22 cellular contexts compared by ENCODE assay signal in the genomic region with DNA sequence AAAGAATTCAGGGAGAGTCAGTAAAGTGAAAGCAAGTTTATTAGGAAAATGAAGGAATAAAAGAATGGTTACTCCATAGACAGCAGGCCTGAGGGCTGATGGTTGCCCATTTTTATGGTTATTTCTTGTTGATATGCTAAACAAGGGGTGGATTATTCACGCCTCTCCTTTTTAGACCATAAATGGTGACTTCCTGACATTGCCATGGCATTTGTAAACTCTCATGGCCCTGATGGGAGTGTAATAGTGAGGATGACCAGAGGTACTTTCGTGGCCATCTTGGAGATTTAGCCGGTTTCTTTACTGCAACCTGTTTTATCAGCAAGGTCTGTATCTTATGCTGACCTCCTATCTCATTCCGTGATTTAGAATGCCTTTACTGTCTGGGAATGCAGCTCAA.
"Had no signal": no experiment of that assay in that cellular context is flagged by ENCODE, and none has a peak within 500 bp of the region (broad histone marks: within the 10 kb centered on the region; RNA-seq: fewer than 3 reads in every experiment).

No MANE protein-coding gene starts in this region.

- H3K36me3 Mint-ChIP-seq: memory B cell; natural killer cell treated with Interleukin-12 subunit alpha and Interleukin-12 subunit beta and Interleukin-15 and Interleukin-18, amount 100 ng/mL, for 72 hours had no signal

- H3K4me1 ChIP-seq: esophagus squamous epithelium, left ventricle myocardium inferior, lower lobe of right lung, pancreas, stomach, transverse colon had no signal

- H3K4me1 Mint-ChIP-seq: memory B cell had no signal

- H3K27ac Mint-ChIP-seq: effector memory CD8-positive, alpha-beta T cell; memory B cell; natural killer cell treated with Interleukin-12 subunit alpha and Interleukin-12 subunit beta and Interleukin-15 and Interleukin-18, amount 100 ng/mL, for 72 hours; progenitor cell of endocrine pancreas had no signal

- H3K36me3 ChIP-seq: esophagus squamous epithelium, gastroesophageal sphincter, left ventricle myocardium inferior, lower lobe of right lung, pancreas, stomach, thoracic aorta, transverse colon had no signal

- H3K27me3 ChIP-seq: esophagus squamous epithelium, gastroesophageal sphincter, pancreas, stomach, transverse colon had no signal

- H3K4me3 Mint-ChIP-seq: effector memory CD8-positive, alpha-beta T cell; memory B cell; natural killer cell treated with Interleukin-12 subunit alpha and Interleukin-12 subunit beta and Interleukin-15 and Interleukin-18, amount 100 ng/mL, for 72 hours had no signal

- DNase-seq: effector memory CD8-positive, alpha-beta T cell; esophagus squamous epithelium; foreskin fibroblast; glutamatergic neuron; islet precursor cell; left ventricle myocardium inferior; lower lobe of right lung; midbrain; occipital lobe; pancreas; right cardiac atrium; small intestine; stimulated activated CD4-positive, alpha-beta T cell treated with anti-CD3 and anti-CD28 coated beads, Interleukin-12 subunit alpha, Interleukin-12 subunit beta, amount 100 ng/mL, for 4 hours; stimulated activated naive CD4-positive, alpha-beta T cell; stomach; substantia nigra; transverse colon had no signal

- H3K4me3 ChIP-seq: esophagus squamous epithelium, gastroesophageal sphincter, left ventricle myocardium inferior, lower lobe of right lung, pancreas, stomach, thoracic aorta, transverse colon had no signal

- ATAC-seq: effector memory CD8-positive, alpha-beta T cell; gastroesophageal sphincter; lower lobe of right lung; natural killer cell treated with Interleukin-12 subunit alpha and Interleukin-12 subunit beta and Interleukin-15 and Interleukin-18, amount 100 ng/mL, for 72 hours; pancreas; right cardiac atrium had no signal

- H3K9me3 ChIP-seq: esophagus squamous epithelium, gastroesophageal sphincter, left ventricle myocardium inferior, lower lobe of right lung, pancreas, stomach, thoracic aorta, transverse colon had no signal

- H3K27me3 Mint-ChIP-seq: progenitor cell of endocrine pancreas had no signal

- H3K9me3 Mint-ChIP-seq: memory B cell had no signal

- H3K27ac ChIP-seq: esophagus squamous epithelium, left ventricle myocardium inferior, lower lobe of right lung, pancreas, stomach, thoracic aorta, transverse colon had no signal
